In the genomic region with DNA sequence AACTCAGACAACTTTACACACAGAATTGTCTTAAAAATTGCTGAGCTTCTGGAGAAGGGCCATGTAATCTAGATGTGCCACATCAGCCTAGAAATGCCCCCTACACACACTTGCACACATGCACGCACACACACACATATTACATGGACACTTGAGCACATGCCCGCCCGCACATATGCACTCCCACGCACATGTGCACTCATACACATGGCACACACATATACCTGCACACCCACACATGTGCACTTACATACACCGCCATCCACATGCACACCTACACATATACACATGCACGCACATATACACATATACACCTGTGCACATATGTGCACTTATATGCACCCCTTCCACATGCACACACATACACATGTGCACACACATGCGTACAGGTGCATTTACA, we compare ENCODE assay signal across 20 cellular contexts.
"Had no signal": no experiment of that assay in that cellular context is flagged by ENCODE, and none has a peak within 500 bp of the region (broad histone marks: within the 10 kb centered on the region; RNA-seq: fewer than 3 reads in every experiment).

No MANE protein-coding gene starts in this region.

- H3K27me3 ChIP-seq: SJSA1 had no signal

- H3K4me3 ChIP-seq: SJSA1, SK-N-MC had no signal

- H3K9me3 ChIP-seq: SJSA1 had no signal

- H3K27ac ChIP-seq: SJSA1, SK-N-MC had no signal

- FAIRE-seq: RCC 7860 had no signal

- DNase-seq: KBM-7, MV-4-11, NCI-H1048, NCI-H1105, NCI-H1417, NCI-H1436 treated with DMSO at 0.1 percent for 48 hours, NCI-H1694, NCI-H187 treated with DMSO at 0.1 percent for 48 hours, NCI-H2029 treated with DMSO at 0.1 percent for 48 hours, NCI-H345, NCI-H446 treated with DMSO at 0.1 percent for 48 hours, NCI-H510A treated with DMSO at 0.1 percent for 48 hours, NCI-H69, NCI-H774, Right ventricle myocardium superior, RPMI8226, SIG-M5 had no signal
